Comparison of ENCODE assay signal across 1 cellular context in genomic region chr18:13725566-13726227, GRCh38.
TF ChIP-seq lines count a peak whose summit lies in the region.

No MANE protein-coding gene starts in this region.

TF ChIP-seq in HCT116, 20 proteins besides CTCF, POLR2A, EP300 and RAD21 (continued from another document):
- no peak for TF ChIP-seq REST (IDR thresholded peaks at IDR 0.05; ENCODE audit: low read depth)
- no peak for TF ChIP-seq CBX3 (IDR thresholded peaks at IDR 0.05; ENCODE audit: low read depth)
- TF ChIP-seq FOSL1 (IDR thresholded peaks at IDR 0.05; ENCODE audit: low read depth): no peak
- TF ChIP-seq MAX (IDR thresholded peaks at IDR 0.05): no peak
- TF ChIP-seq TCF7L2 (IDR thresholded peaks at IDR 0.05; ENCODE audit: borderline replicate concordance, extremely low read depth, insufficient read depth, insufficient read length): no peak
- no peak for TF ChIP-seq EZH2 (IDR thresholded peaks at IDR 0.05)
TF ChIP-seq in HCT116: peak in this region for 0.
